13 cellular contexts compared by ENCODE assay signal in genomic region chr1:7574121-7575040, GRCh38.
A peak's percentile ranks its signal among the peaks of the same experiment; 100 is the strongest.
DNase-seq lines count a peak whose midpoint lies in the region; ATAC-seq and TF ChIP-seq lines count a peak whose summit lies in the region.
"Had no signal": no experiment of that assay in that cellular context is flagged by ENCODE, and none has a peak within 500 bp of the region (broad histone marks: within the 10 kb centered on the region; RNA-seq: fewer than 3 reads in every experiment).

No MANE protein-coding gene starts in this region.

- no peaks in the 10 kb centered on the region for H3K27me3 ChIP-seq in right cardiac atrium (ENCODE audit: control insufficient read depth, insufficient read depth)
- peaks cover 0 to 10% (median 0%) of the 10 kb centered on the region in 7 donors for H3K27me3 ChIP-seq in spleen (replicated peaks in 1 of 7)

- H3K4me3 ChIP-seq in right cardiac atrium (ENCODE audit: low read length) (no peak overlapping the region), spleen (no peak overlapping the region)
- H3K4me3 ChIP-seq: GM23248 had no signal

- WGBS in right cardiac atrium = 53% methylated on average over 26 of the region's 26 CpGs
- WGBS in spleen, 5 donors = 76 to 93% (median 78%) methylated on average over 21 to 26 of the region's 26 CpGs

- no peaks in the 10 kb centered on the region for H3K36me3 ChIP-seq in spleen

- H3K9me3 ChIP-seq in right cardiac atrium (ENCODE audit: control insufficient read depth, low read length) = no peaks in the 10 kb centered on the region
- H3K9me3 ChIP-seq in spleen = no peaks in the 10 kb centered on the region

- intact Hi-C loops in right cardiac atrium (cut with DNase I) = loop anchor here in 2 of 4 donors (10.0 kb wide), 2 partner anchors 60 to 120 kb away; no protein-coding TSS in a partner anchor
- intact Hi-C loops in spleen (cut with DNase I; ENCODE audit: low total_unique reads) = no loop called here

- ATAC-seq in right cardiac atrium = peak; percentile 47 to 65
- no peak for ATAC-seq in GM18861 (IDR thresholded peaks at IDR 0.05; ENCODE audit: unreplicated experiment)
- no peak for ATAC-seq in HG02852 (IDR thresholded peaks at IDR 0.05; ENCODE audit: unreplicated experiment)
- ATAC-seq: T-cell had no signal

- TF ChIP-seq POLR2A in spleen (IDR thresholded peaks at IDR 0.05) = no peak

- no peak for TF ChIP-seq CTCF in spleen (IDR thresholded peaks at IDR 0.05 in 8 of 11, conservative IDR thresholded peaks at IDR 0.05 in 3 of 11)

- H3K27ac ChIP-seq in right cardiac atrium (ENCODE audit: low read length) (no peak overlapping the region), spleen (no peak overlapping the region)
- H3K27ac ChIP-seq: GM23248 had no signal

- DNase-seq in NCI-H1092 (lab: John Stamatoyannopoulos, UW) (peak; percentile 62), NCI-H510A treated with DMSO at 0.1 percent for 48 hours (lab: John Stamatoyannopoulos, UW) (peak; percentile 88), right cardiac atrium (peak in 1 of 3 donors; percentile 41), spleen (peak; percentile 64), OCI-M1 (lab: John Stamatoyannopoulos, UW) (no peak)
- DNase-seq: CD4-positive, alpha-beta T cell; GF-D8; GM23248; NCI-H187 treated with DMSO at 0.1 percent for 48 hours; stimulated activated CD4-positive, alpha-beta T cell treated with anti-CD3 and anti-CD28 coated beads, Interleukin-2, amount 100 ng/mL, for 48 hours; T-cell had no signal

- H3K4me1 ChIP-seq in right cardiac atrium (ENCODE audit: control insufficient read depth, insufficient read depth, low read length) (peaks cover 2% of the 10 kb centered on the region), spleen (no peaks in the 10 kb centered on the region)

Comparison
In these comparisons a context has a peak if more than half of its experiments do, and no peak if none do; other contexts are left out.
1. ATAC-seq: peak in right cardiac atrium (2 of 2); none in GM18861 (single experiment) and HG02852 (single experiment).